ENCODE assay signal across 1 cellular context in the genomic region with DNA sequence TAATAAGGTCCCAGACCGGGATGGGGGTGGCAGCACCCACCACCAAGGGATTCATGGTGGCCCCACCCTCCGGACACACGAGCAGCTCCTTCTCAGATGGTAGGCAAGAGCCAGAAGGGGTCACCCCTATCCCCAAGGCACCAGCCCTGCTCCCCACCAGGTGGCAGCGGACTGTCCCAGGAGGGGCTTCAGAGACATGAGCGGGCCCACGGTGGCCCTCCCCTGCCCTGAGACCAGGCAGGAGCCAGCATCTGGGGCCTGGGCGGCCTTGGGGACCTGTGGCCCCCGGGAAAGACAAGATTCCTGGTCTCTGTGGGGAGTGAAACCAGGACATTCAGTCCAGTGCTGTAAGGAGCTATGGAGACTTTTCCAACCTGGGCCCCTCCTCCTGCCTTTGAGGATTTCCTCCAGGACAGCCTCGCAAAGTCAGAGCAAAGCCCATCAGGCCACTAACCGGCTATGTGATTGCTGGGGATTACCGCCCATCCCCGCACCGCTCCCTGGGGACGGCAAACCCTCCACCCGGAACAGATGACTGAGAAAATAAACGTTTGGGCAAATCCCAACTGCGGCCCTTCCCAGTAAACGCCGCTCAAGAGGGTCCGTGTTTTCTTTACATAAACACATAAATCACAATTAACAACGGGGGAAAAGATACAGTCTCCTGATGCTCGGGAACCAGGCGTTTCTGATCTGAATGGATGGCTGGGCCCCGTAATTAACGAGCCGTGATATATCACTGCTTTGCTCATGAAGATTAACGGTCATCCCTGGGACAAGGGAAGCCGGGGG.
TF ChIP-seq lines count a peak whose summit lies in the region.

No MANE protein-coding gene starts in this region.

TF ChIP-seq in HEK293, 187 proteins besides CTCF, POLR2A, EP300 and RAD21 (continued from another document and continues in another):
- no peak for TF ChIP-seq MEIS1 (CRISPR knock-in tag; IDR thresholded peaks at IDR 0.05; ENCODE audit: borderline replicate concordance)
- TF ChIP-seq IKZF3 (tag by site-specific recombination; IDR thresholded peaks at IDR 0.05): peak; percentile 98
- TF ChIP-seq, protein P1, sequence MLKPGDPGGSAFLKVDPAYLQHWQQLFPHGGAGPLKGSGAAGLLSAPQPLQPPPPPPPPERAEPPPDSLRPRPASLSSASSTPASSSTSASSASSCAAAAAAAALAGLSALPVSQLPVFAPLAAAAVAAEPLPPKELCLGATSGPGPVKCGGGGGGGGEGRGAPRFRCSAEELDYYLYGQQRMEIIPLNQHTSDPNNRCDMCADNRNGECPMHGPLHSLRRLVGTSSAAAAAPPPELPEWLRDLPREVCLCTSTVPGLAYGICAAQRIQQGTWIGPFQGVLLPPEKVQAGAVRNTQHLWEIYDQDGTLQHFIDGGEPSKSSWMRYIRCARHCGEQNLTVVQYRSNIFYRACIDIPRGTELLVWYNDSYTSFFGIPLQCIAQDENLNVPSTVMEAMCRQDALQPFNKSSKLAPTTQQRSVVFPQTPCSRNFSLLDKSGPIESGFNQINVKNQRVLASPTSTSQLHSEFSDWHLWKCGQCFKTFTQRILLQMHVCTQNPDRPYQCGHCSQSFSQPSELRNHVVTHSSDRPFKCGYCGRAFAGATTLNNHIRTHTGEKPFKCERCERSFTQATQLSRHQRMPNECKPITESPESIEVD (tag by site-specific recombination; IDR thresholded peaks at IDR 0.05): peak; percentile 99
- TF ChIP-seq ZNF416 (tag by site-specific recombination; IDR thresholded peaks at IDR 0.05): no peak
- TF ChIP-seq, protein P2, sequence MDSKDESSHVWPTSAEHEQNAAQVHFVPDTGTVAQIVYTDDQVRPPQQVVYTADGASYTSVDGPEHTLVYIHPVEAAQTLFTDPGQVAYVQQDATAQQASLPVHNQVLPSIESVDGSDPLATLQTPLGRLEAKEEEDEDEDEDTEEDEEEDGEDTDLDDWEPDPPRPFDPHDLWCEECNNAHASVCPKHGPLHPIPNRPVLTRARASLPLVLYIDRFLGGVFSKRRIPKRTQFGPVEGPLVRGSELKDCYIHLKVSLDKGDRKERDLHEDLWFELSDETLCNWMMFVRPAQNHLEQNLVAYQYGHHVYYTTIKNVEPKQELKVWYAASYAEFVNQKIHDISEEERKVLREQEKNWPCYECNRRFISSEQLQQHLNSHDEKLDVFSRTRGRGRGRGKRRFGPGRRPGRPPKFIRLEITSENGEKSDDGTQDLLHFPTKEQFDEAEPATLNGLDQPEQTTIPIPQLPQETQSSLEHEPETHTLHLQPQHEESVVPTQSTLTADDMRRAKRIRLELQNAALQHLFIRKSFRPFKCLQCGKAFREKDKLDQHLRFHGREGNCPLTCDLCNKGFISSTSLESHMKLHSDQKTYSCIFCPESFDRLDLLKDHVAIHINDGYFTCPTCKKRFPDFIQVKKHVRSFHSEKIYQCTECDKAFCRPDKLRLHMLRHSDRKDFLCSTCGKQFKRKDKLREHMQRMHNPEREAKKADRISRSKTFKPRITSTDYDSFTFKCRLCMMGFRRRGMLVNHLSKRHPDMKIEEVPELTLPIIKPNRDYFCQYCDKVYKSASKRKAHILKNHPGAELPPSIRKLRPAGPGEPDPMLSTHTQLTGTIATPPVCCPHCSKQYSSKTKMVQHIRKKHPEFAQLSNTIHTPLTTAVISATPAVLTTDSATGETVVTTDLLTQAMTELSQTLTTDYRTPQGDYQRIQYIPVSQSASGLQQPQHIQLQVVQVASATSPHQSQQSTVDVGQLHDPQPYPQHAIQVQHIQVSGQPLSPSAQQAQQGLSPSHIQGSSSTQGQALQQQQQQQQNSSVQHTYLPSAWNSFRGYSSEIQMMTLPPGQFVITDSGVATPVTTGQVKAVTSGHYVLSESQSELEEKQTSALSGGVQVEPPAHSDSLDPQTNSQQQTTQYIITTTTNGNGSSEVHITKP (tag by site-specific recombination; IDR thresholded peaks at IDR 0.05): peak; percentile 65
- no peak for TF ChIP-seq ZFHX2 (tag by site-specific recombination; conservative IDR thresholded peaks at IDR 0.05)
- TF ChIP-seq, protein P3, sequence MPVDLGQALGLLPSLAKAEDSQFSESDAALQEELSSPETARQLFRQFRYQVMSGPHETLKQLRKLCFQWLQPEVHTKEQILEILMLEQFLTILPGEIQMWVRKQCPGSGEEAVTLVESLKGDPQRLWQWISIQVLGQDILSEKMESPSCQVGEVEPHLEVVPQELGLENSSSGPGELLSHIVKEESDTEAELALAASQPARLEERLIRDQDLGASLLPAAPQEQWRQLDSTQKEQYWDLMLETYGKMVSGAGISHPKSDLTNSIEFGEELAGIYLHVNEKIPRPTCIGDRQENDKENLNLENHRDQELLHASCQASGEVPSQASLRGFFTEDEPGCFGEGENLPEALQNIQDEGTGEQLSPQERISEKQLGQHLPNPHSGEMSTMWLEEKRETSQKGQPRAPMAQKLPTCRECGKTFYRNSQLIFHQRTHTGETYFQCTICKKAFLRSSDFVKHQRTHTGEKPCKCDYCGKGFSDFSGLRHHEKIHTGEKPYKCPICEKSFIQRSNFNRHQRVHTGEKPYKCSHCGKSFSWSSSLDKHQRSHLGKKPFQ (tag by site-specific recombination; IDR thresholded peaks at IDR 0.05): peak; percentile 94
- peak; percentile 84 for TF ChIP-seq ZFP69B (tag by site-specific recombination; IDR thresholded peaks at IDR 0.05)
- peak; percentile 99 for TF ChIP-seq WT1 (tag by site-specific recombination; IDR thresholded peaks at IDR 0.05)
- no peak for TF ChIP-seq ZNF174 (tag by site-specific recombination; IDR thresholded peaks at IDR 0.05)
- TF ChIP-seq ZNF202 (tag by site-specific recombination; IDR thresholded peaks at IDR 0.05; ENCODE audit: borderline replicate concordance): no peak
- TF ChIP-seq ZNF624 (tag by site-specific recombination; IDR thresholded peaks at IDR 0.05): no peak
- TF ChIP-seq, protein P4, sequence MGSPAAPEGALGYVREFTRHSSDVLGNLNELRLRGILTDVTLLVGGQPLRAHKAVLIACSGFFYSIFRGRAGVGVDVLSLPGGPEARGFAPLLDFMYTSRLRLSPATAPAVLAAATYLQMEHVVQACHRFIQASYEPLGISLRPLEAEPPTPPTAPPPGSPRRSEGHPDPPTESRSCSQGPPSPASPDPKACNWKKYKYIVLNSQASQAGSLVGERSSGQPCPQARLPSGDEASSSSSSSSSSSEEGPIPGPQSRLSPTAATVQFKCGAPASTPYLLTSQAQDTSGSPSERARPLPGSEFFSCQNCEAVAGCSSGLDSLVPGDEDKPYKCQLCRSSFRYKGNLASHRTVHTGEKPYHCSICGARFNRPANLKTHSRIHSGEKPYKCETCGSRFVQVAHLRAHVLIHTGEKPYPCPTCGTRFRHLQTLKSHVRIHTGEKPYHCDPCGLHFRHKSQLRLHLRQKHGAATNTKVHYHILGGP (tag by site-specific recombination; IDR thresholded peaks at IDR 0.05): peak; percentile 70; the same call in 1 of the 2 replicates
- TF ChIP-seq, protein P5, sequence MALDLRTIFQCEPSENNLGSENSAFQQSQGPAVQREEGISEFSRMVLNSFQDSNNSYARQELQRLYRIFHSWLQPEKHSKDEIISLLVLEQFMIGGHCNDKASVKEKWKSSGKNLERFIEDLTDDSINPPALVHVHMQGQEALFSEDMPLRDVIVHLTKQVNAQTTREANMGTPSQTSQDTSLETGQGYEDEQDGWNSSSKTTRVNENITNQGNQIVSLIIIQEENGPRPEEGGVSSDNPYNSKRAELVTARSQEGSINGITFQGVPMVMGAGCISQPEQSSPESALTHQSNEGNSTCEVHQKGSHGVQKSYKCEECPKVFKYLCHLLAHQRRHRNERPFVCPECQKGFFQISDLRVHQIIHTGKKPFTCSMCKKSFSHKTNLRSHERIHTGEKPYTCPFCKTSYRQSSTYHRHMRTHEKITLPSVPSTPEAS (tag by site-specific recombination; IDR thresholded peaks at IDR 0.05): peak; percentile 67
- TF ChIP-seq ZNF350 (tag by site-specific recombination; IDR thresholded peaks at IDR 0.05): no peak
- TF ChIP-seq ZBTB48 (tag by site-specific recombination; IDR thresholded peaks at IDR 0.05): peak; percentile 35; the same call in 1 of the 2 replicates
- no peak for TF ChIP-seq ZBTB7A (tag by site-specific recombination; IDR thresholded peaks at IDR 0.05; ENCODE audit: low read depth)
- no peak for TF ChIP-seq ZNF473 (tag by site-specific recombination; IDR thresholded peaks at IDR 0.05)
- no peak for TF ChIP-seq ZNF548 (tag by site-specific recombination; IDR thresholded peaks at IDR 0.05)
- TF ChIP-seq, protein P6, sequence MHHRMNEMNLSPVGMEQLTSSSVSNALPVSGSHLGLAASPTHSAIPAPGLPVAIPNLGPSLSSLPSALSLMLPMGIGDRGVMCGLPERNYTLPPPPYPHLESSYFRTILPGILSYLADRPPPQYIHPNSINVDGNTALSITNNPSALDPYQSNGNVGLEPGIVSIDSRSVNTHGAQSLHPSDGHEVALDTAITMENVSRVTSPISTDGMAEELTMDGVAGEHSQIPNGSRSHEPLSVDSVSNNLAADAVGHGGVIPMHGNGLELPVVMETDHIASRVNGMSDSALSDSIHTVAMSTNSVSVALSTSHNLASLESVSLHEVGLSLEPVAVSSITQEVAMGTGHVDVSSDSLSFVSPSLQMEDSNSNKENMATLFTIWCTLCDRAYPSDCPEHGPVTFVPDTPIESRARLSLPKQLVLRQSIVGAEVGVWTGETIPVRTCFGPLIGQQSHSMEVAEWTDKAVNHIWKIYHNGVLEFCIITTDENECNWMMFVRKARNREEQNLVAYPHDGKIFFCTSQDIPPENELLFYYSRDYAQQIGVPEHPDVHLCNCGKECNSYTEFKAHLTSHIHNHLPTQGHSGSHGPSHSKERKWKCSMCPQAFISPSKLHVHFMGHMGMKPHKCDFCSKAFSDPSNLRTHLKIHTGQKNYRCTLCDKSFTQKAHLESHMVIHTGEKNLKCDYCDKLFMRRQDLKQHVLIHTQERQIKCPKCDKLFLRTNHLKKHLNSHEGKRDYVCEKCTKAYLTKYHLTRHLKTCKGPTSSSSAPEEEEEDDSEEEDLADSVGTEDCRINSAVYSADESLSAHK (tag by site-specific recombination; IDR thresholded peaks at IDR 0.05): peak; percentile 98
- TF ChIP-seq KLF9 (tag by site-specific recombination; IDR thresholded peaks at IDR 0.05; ENCODE audit: low read depth): peak; percentile 71
- TF ChIP-seq, protein P7, sequence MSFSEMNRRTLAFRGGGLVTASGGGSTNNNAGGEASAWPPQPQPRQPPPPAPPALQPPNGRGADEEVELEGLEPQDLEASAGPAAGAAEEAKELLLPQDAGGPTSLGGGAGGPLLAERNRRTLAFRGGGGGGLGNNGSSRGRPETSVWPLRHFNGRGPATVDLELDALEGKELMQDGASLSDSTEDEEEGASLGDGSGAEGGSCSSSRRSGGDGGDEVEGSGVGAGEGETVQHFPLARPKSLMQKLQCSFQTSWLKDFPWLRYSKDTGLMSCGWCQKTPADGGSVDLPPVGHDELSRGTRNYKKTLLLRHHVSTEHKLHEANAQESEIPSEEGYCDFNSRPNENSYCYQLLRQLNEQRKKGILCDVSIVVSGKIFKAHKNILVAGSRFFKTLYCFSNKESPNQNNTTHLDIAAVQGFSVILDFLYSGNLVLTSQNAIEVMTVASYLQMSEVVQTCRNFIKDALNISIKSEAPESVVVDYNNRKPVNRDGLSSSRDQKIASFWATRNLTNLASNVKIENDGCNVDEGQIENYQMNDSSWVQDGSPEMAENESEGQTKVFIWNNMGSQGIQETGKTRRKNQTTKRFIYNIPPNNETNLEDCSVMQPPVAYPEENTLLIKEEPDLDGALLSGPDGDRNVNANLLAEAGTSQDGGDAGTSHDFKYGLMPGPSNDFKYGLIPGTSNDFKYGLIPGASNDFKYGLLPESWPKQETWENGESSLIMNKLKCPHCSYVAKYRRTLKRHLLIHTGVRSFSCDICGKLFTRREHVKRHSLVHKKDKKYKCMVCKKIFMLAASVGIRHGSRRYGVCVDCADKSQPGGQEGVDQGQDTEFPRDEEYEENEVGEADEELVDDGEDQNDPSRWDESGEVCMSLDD (tag by site-specific recombination; IDR thresholded peaks at IDR 0.05): no peak
- TF ChIP-seq ZNF776 (tag by site-specific recombination; IDR thresholded peaks at IDR 0.05; ENCODE audit: borderline replicate concordance): no peak
- TF ChIP-seq SP3 (tag by site-specific recombination; IDR thresholded peaks at IDR 0.05): no peak
- peak; percentile 98 for TF ChIP-seq ZNF423 (tag by site-specific recombination; IDR thresholded peaks at IDR 0.05)
- TF ChIP-seq ZNF76 (tag by site-specific recombination; IDR thresholded peaks at IDR 0.05; ENCODE audit: borderline replicate concordance, low read depth): peak; percentile 72; the same call in 1 of the 2 replicates
- TF ChIP-seq, protein P8, sequence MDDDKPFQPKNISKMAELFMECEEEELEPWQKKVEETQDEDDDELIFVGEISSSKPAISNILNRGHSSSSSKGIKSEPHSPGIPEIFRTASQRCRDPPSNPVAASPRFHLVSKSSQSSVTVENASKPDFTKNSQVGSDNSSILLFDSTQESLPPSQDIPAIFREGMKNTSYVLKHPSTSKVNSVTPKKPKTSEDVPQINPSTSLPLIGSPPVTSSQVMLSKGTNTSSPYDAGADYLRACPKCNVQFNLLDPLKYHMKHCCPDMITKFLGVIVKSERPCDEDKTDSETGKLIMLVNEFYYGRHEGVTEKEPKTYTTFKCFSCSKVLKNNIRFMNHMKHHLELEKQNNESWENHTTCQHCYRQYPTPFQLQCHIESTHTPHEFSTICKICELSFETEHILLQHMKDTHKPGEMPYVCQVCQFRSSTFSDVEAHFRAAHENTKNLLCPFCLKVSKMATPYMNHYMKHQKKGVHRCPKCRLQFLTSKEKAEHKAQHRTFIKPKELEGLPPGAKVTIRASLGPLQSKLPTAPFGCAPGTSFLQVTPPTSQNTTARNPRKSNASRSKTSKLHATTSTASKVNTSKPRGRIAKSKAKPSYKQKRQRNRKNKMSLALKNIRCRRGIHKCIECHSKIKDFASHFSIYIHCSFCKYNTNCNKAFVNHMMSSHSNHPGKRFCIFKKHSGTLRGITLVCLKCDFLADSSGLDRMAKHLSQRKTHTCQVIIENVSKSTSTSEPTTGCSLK (tag by site-specific recombination; IDR thresholded peaks at IDR 0.05): no peak
- no peak for TF ChIP-seq ZNF16 (tag by site-specific recombination; IDR thresholded peaks at IDR 0.05; ENCODE audit: low read depth)
- TF ChIP-seq ZNF37A (tag by site-specific recombination; IDR thresholded peaks at IDR 0.05): no peak
- TF ChIP-seq ZNF366 (tag by site-specific recombination; conservative IDR thresholded peaks at IDR 0.05): no peak; the same call in 1 of the 2 replicates
- TF ChIP-seq HOXA7 (CRISPR knock-in tag; IDR thresholded peaks at IDR 0.05; ENCODE audit: borderline replicate concordance): no peak
- TF ChIP-seq SALL2 (tag by site-specific recombination; IDR thresholded peaks at IDR 0.05; ENCODE audit: borderline replicate concordance): no peak
- TF ChIP-seq, protein P9, sequence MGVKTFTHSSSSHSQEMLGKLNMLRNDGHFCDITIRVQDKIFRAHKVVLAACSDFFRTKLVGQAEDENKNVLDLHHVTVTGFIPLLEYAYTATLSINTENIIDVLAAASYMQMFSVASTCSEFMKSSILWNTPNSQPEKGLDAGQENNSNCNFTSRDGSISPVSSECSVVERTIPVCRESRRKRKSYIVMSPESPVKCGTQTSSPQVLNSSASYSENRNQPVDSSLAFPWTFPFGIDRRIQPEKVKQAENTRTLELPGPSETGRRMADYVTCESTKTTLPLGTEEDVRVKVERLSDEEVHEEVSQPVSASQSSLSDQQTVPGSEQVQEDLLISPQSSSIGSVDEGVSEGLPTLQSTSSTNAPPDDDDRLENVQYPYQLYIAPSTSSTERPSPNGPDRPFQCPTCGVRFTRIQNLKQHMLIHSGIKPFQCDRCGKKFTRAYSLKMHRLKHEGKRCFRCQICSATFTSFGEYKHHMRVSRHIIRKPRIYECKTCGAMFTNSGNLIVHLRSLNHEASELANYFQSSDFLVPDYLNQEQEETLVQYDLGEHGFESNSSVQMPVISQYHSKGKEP (tag by site-specific recombination; IDR thresholded peaks at IDR 0.05): peak; percentile 92
